Comparison of ENCODE assay signal across 9 cellular contexts in the genomic region with DNA sequence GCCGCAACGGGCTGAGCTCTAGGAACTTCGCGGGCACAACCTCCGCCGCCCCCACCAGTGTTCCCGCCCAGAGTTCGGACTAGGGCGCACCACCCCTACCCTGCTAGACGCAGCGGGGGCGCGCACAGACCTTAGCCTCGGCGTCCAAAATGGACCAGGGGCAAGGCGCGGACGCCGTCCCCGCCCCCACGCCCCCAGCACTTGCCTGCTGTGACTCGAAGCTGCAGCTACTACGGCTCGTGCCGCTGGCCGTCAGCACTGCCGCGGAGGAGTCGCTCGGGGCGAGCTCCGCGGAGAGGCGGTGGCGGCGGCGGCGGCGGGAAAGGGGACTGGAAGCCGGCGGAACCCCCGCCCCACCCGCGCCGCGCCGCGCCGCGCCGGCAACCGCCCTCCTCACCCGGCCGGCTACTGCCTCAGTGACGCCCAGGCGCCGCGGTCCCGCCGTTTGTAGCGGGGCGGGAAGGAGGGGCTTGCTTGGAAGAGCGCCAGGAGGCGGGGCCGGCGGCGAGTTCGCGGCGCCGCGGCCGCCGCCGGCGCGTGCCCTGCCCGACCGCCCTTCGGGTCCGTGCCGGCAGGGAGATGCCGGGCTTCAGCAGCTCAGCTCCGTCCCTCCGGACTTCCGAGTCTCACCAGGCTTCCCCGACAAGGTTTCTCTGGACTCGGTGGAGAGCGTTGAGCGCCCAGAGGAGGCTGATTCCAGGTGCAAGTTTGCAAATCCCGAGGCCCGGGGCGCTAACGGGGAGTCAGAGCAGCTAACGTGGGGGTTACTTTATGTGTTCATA. TPM values are rescaled to one million over a fixed set of nuclear protein-coding genes. Genes with fewer than 3 reads are reported as not detected.
DNase-seq lines count a peak whose midpoint lies in the region; ATAC-seq and TF ChIP-seq lines count a peak whose summit lies in the region.
"Had no signal": no experiment of that assay in that cellular context is flagged by ENCODE, and none has a peak within 500 bp of the region (broad histone marks: within the 10 kb centered on the region; RNA-seq: fewer than 3 reads in every experiment).

No MANE protein-coding gene starts in this region.

- no peaks in the 10 kb centered on the region for H3F3A ChIP-seq in smooth muscle cell (ENCODE audit: low read depth)

- H3K4me2 ChIP-seq in KMS-11 = no peak overlapping the region
- H3K4me2 ChIP-seq in smooth muscle cell = peak overlapping the region; percentile 92

- H3K27me3 ChIP-seq in KMS-11 (ENCODE audit: insufficient read depth, low read depth) (no peaks in the 10 kb centered on the region), iPS-15b (ENCODE audit: control insufficient read depth, insufficient read depth, low read length) (peaks cover 44% of the 10 kb centered on the region), smooth muscle cell (ENCODE audit: low read depth) (peaks cover 92% of the 10 kb centered on the region)

- H3K9me3 ChIP-seq in iPS-15b (ENCODE audit: control insufficient read depth, insufficient read depth, low read length) (no peaks in the 10 kb centered on the region), smooth muscle cell (replicated peaks; ENCODE audit: low read depth) (no peaks in the 10 kb centered on the region)

- H4K20me1 ChIP-seq in KMS-11 (ENCODE audit: insufficient read depth) = no peaks in the 10 kb centered on the region
- peaks cover 3% of the 10 kb centered on the region for H4K20me1 ChIP-seq in smooth muscle cell (ENCODE audit: low read depth)

- H3K36me3 ChIP-seq in KMS-11 (ENCODE audit: insufficient read depth) = no peaks in the 10 kb centered on the region
- H3K36me3 ChIP-seq in iPS-15b (ENCODE audit: control insufficient read depth, insufficient read depth, low read length) = no peaks in the 10 kb centered on the region
- H3K36me3 ChIP-seq in smooth muscle cell (ENCODE audit: low read depth) = no peaks in the 10 kb centered on the region

- no peak overlapping the region for H2AFZ ChIP-seq in KMS-11 (ENCODE audit: low read depth)
- peak overlapping the region; percentile 16 for H2AFZ ChIP-seq in smooth muscle cell (ENCODE audit: low read depth)

- DNase-seq in SW480 (ENCODE audit: low spot score) (peak; percentile 53), smooth muscle cell (lab: John Stamatoyannopoulos, UW; ENCODE audit: unreplicated experiment) (peak; percentile 17), germinal center (ENCODE audit: low spot score) (no peak), SKM-1 (lab: John Stamatoyannopoulos, UW; ENCODE audit: unreplicated experiment) (no peak)
- DNase-seq: activated CD4-positive, alpha-beta T cell treated with anti-CD3 and anti-CD28 coated beads, Interleukin-2, amount 50 U/mL, for 48 hours had no signal

- peak overlapping the region; percentile 38; the same call in 1 of the 2 replicates for H3K27ac ChIP-seq in KMS-11
- no peak overlapping the region for H3K27ac ChIP-seq in smooth muscle cell (ENCODE audit: low read depth)

- H3K4me1 ChIP-seq in KMS-11 (ENCODE audit: low read depth, poor library complexity, severe bottlenecking) = peaks cover 28% of the 10 kb centered on the region
- peaks cover 19% of the 10 kb centered on the region for H3K4me1 ChIP-seq in iPS-15b (ENCODE audit: control insufficient read depth, insufficient read depth, low read length)
- peaks cover 44% of the 10 kb centered on the region for H3K4me1 ChIP-seq in smooth muscle cell (ENCODE audit: low read depth)

- H3K4me3 ChIP-seq in KMS-11 (IDR thresholded peaks at IDR 0.05; ENCODE audit: insufficient read depth, low read depth, low read length) (no peak overlapping the region), iPS-15b (ENCODE audit: low read depth, low read length) (peak overlapping the region; percentile 79), smooth muscle cell (peak overlapping the region; percentile 57)

- no peak for TF ChIP-seq CTCF in KMS-11 (conservative IDR thresholded peaks at IDR 0.05; ENCODE audit: low read depth, low read length)
- TF ChIP-seq CTCF in smooth muscle cell (IDR thresholded peaks at IDR 0.05; ENCODE audit: borderline replicate concordance, insufficient read depth, poor library complexity, severe bottlenecking) = no peak

- H3K9ac ChIP-seq in KMS-11 (peak overlapping the region; percentile 47; the same call in 1 of the 2 replicates), iPS-15b (ENCODE audit: low read depth, low read length) (peak overlapping the region; percentile 57), smooth muscle cell (ENCODE audit: low read depth) (no peak overlapping the region)

- H3K79me2 ChIP-seq in KMS-11 (ENCODE audit: insufficient read depth, low read depth) (peaks cover 10% of the 10 kb centered on the region; the same call in 1 of the 2 replicates), smooth muscle cell (ENCODE audit: low read depth) (no peaks in the 10 kb centered on the region)

- ATAC-seq in HG02973 (IDR thresholded peaks at IDR 0.05; ENCODE audit: unreplicated experiment) (no peak), HG03571 (IDR thresholded peaks at IDR 0.05; ENCODE audit: unreplicated experiment) (no peak)

- under 1% methylated on average over 45 of the region's 95 CpGs for WGBS in smooth muscle cell (ENCODE audit: low lambda C conversion rate)

RNA-seq across cellular contexts. Expression of gene ELAVL2, which starts 4.4 kb away (rescaled TPM):
- total RNA-seq in smooth muscle cell = 3.5 and 5.6 TPM in 2 replicates
- 2.3 TPM in 1 of 2 replicates, not detected in the other for polyA plus RNA-seq in smooth muscle cell

Comparison
In these comparisons a context has a peak if more than half of its experiments do, and no peak if none do; other contexts are left out.
1. DNase-seq: peak in SW480 (single experiment) and smooth muscle cell (single experiment); none in germinal center (single experiment) and SKM-1 (single experiment).